In the genomic region with DNA sequence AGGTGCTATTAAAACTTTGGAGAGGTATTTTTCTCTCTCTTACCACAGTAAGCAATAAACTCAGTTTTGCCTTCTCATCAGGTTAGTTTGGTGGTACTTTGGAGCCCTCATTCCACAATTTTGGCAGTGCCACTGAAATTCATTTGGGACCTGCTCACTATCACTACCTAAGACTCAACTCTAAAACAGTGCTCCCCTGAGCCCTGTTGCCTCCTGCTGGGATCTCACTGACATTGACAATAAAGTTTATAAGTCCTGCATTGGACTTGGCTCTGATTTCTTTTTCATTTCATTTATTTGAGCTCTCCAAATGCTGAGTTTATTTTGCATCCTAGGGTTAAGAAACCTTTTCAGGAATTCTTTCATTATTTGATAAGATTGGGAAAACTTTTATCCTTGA, we compare ENCODE assay signal across 1 cellular context.
TF ChIP-seq lines count a peak whose summit lies in the region.

No MANE protein-coding gene starts in this region.

TF ChIP-seq in HCT116, 20 proteins besides CTCF, POLR2A, EP300 and RAD21 (continued from another document):
- TF ChIP-seq, protein P1, sequence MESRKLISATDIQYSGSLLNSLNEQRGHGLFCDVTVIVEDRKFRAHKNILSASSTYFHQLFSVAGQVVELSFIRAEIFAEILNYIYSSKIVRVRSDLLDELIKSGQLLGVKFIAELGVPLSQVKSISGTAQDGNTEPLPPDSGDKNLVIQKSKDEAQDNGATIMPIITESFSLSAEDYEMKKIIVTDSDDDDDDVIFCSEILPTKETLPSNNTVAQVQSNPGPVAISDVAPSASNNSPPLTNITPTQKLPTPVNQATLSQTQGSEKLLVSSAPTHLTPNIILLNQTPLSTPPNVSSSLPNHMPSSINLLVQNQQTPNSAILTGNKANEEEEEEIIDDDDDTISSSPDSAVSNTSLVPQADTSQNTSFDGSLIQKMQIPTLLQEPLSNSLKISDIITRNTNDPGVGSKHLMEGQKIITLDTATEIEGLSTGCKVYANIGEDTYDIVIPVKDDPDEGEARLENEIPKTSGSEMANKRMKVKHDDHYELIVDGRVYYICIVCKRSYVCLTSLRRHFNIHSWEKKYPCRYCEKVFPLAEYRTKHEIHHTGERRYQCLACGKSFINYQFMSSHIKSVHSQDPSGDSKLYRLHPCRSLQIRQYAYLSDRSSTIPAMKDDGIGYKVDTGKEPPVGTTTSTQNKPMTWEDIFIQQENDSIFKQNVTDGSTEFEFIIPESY (IDR thresholded peaks at IDR 0.05; ENCODE audit: extremely low read depth, insufficient replicate concordance, low read length): no peak
- TF ChIP-seq EZH2phosphoT487 (IDR thresholded peaks at IDR 0.05; ENCODE audit: borderline replicate concordance): no peak
- no peak for TF ChIP-seq JUND (IDR thresholded peaks at IDR 0.05)
- TF ChIP-seq CEBPB (IDR thresholded peaks at IDR 0.05; ENCODE audit: low read depth): no peak
- no peak for TF ChIP-seq YY1 (IDR thresholded peaks at IDR 0.05; ENCODE audit: extremely low read depth, insufficient replicate concordance, low read depth, low read length)
- TF ChIP-seq ZNF274 (IDR thresholded peaks at IDR 0.05; ENCODE audit: low read depth, low read length): no peak
- no peak for TF ChIP-seq SP1 (IDR thresholded peaks at IDR 0.05; ENCODE audit: low read depth)
- no peak for TF ChIP-seq SIN3A (IDR thresholded peaks at IDR 0.05; ENCODE audit: low read depth)
